In genomic region chr12:48580831-48581230, GRCh38 we compare ENCODE assay signal across 17 cellular contexts. TPM values are rescaled to one million over a fixed set of nuclear protein-coding genes. Genes with fewer than 3 reads are reported as not detected.
DNase-seq lines count a peak whose midpoint lies in the region; ATAC-seq, FAIRE-seq and TF ChIP-seq lines count a peak whose summit lies in the region.
"Had no signal": no experiment of that assay in that cellular context is flagged by ENCODE, and none has a peak within 500 bp of the region (broad histone marks: within the 10 kb centered on the region; RNA-seq: fewer than 3 reads in every experiment).

No MANE protein-coding gene starts in this region.

- H3K27me3 ChIP-seq in BLaER1 (no peaks in the 10 kb centered on the region), RWPE2 (ENCODE audit: insufficient read depth, poor library complexity, severe bottlenecking) (no peaks in the 10 kb centered on the region)

- CTCF ChIA-PET in GM10248 (lab: Yijun Ruan, JAX) = interaction anchor here (1.1 to 2.1 kb wide), 6 partner anchors 10 to 37 kb away, joined by 3 to 8 read pairs (median 4); no protein-coding TSS in a partner anchor

- TF ChIP-seq POLR2A in H54 (IDR thresholded peaks at IDR 0.05; ENCODE audit: low read depth, low read length) = no peak

- no peaks in the 10 kb centered on the region for H4K20me1 ChIP-seq in BLaER1

- H3K4me3 ChIP-seq in BLaER1 (no peak overlapping the region), RWPE2 (ENCODE audit: severe bottlenecking) (no peak overlapping the region)
- H3K4me3 ChIP-seq: A549 had no signal

- H3K36me3 ChIP-seq in BLaER1 (no peaks in the 10 kb centered on the region), RWPE2 (ENCODE audit: low read depth) (no peaks in the 10 kb centered on the region)

- H3K4me1 ChIP-seq in BLaER1 (peaks cover 9% of the 10 kb centered on the region), RWPE2 (ENCODE audit: insufficient read depth, poor library complexity, severe bottlenecking) (peaks cover 12% of the 10 kb centered on the region)
- H3K4me1 ChIP-seq: A549 had no signal

- no peaks in the 10 kb centered on the region for H3K9me3 ChIP-seq in BLaER1
- no peaks in the 10 kb centered on the region for H3K9me3 ChIP-seq in RWPE2 (ENCODE audit: severe bottlenecking)
- H3K9me3 ChIP-seq: A549 had no signal

- H3K4me2 ChIP-seq in BLaER1 = peak overlapping the region; percentile 12; the same call in 1 of the 2 replicates
- H3K4me2 ChIP-seq: A549, KMS-11 had no signal

- DNase-seq in HPDE6-E6E7 (ENCODE audit: extremely low spot score) (peak; percentile 34), RWPE2 (ENCODE audit: low spot score) (no peak), H54 (ENCODE audit: insufficient read length, low spot score) (no peak), GM10248 (ENCODE audit: extremely low spot score) (no peak)
- DNase-seq: COR-L47, H7, NCI-H1105 treated with DMSO at 0.1 percent for 48 hours, NCI-H1694 treated with DMSO at 0.1 percent for 48 hours, NCI-H226, NCI-H524 treated with DMSO at 0.1 percent for 48 hours had no signal

- POLR2A ChIA-PET in GM10248 (lab: Yijun Ruan, JAX) = no interaction called here

- TF ChIP-seq CTCF in RWPE2 (IDR thresholded peaks at IDR 0.05; ENCODE audit: poor library complexity, severe bottlenecking) = no peak
- TF ChIP-seq CTCF in GM10248 (IDR thresholded peaks at IDR 0.05; ENCODE audit: control extremely low read depth, extremely low read depth, low read depth, missing control alignments) = no peak

- H3K27ac ChIP-seq in BLaER1 (no peak overlapping the region), RWPE2 (ENCODE audit: poor library complexity, severe bottlenecking) (peak overlapping the region; percentile 55)
- H3K27ac ChIP-seq: A549, KMS-11 had no signal

- peak; percentile 97 for ATAC-seq in RWPE2 (ENCODE audit: low read depth)
- peak; percentile 72 for ATAC-seq in esophagus mucosa
- no peak for ATAC-seq in HG02870 (IDR thresholded peaks at IDR 0.05; ENCODE audit: unreplicated experiment)
- ATAC-seq: A549, HepG2 had no signal

- FAIRE-seq in H54 (lab: Jason Lieb, UNC) = no peak
- FAIRE-seq: A549, HepG2, RCC 7860 had no signal

- no peak overlapping the region for H3K9ac ChIP-seq in BLaER1
- H3K9ac ChIP-seq: KMS-11 had no signal

RNA-seq across cellular contexts. Expression of gene LALBA, which starts 11.0 kb away (rescaled TPM):
- total RNA-seq in esophagus mucosa = not detected
- total RNA-seq: H7, HepG2 had no signal

RNA-seq across cellular contexts. Expression of gene OR8S1, which starts 55.4 kb away (rescaled TPM):
- total RNA-seq in esophagus mucosa = not detected
- total RNA-seq: H7, HepG2 had no signal
